Comparison of ENCODE assay signal across 1 cellular context in the genomic region with DNA sequence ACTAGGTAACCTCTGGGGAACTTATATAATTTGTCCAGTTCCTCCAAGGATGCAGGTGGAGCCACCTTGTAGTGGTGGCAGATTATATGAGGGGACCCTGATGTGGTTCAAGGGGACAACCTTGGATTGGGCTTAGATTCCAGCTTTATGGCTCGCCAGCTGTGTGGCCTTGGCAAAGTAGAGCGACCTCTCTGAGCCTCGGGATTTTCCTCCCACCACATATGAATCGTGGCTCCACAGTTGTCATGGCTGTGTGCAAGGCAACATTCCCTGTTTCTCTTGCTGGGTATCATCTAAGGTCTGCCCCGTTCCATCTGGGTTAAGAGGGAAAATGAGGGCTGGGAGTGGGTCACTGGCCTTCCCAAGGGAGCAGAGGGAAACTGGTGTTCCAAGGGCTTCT.
TF ChIP-seq lines count a peak whose summit lies in the region.

No MANE protein-coding gene starts in this region.

TF ChIP-seq in H1, 55 proteins besides CTCF, POLR2A, EP300 and RAD21:
- TF ChIP-seq TCF12 (IDR thresholded peaks at IDR 0.05; ENCODE audit: low read depth, low read length) (no peak), SRF (IDR thresholded peaks at IDR 0.05; ENCODE audit: low read depth, low read length) (no peak), SP4 (IDR thresholded peaks at IDR 0.05; ENCODE audit: low read length) (no peak), KDM1A (IDR thresholded peaks at IDR 0.05; ENCODE audit: borderline replicate concordance, low read length) (peak; percentile 90; the same call in 1 of the 2 replicates), BRCA1 (IDR thresholded peaks at IDR 0.05; ENCODE audit: low read depth, low read length) (no peak), ASH2L (IDR thresholded peaks at IDR 0.05; ENCODE audit: low read length) (no peak), TAF1 (IDR thresholded peaks at IDR 0.05; ENCODE audit: low read depth, low read length) (no peak)
- TF ChIP-seq, protein P1, sequence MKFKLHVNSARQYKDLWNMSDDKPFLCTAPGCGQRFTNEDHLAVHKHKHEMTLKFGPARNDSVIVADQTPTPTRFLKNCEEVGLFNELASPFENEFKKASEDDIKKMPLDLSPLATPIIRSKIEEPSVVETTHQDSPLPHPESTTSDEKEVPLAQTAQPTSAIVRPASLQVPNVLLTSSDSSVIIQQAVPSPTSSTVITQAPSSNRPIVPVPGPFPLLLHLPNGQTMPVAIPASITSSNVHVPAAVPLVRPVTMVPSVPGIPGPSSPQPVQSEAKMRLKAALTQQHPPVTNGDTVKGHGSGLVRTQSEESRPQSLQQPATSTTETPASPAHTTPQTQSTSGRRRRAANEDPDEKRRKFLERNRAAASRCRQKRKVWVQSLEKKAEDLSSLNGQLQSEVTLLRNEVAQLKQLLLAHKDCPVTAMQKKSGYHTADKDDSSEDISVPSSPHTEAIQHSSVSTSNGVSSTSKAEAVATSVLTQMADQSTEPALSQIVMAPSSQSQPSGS (IDR thresholded peaks at IDR 0.05; ENCODE audit: low read length): no peak
TF ChIP-seq in H1: peak in this region for 1.
